Comparison of ENCODE assay signal across 9 cellular contexts in the genomic region with DNA sequence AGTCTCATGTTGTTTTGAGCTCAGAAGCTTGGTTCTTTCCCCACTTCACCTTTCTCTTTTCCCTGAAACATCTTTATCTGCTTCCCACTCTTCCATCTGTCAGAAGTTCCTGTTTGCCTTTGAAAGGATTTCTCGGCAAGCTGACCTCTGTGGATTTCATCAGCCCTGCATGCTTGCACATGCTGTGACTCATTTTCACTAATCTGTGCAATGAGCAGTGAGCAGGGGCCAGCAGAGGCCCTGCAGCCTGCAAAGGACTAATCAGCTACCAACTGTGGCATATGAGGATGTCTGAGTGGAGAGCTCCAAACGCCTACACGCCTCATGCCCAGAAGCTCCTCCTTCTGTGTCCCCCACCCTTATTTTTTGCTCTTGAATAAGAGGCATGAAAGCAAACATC.
DNase-seq lines count a peak whose midpoint lies in the region; ATAC-seq and TF ChIP-seq lines count a peak whose summit lies in the region.
"Had no signal": no experiment of that assay in that cellular context is flagged by ENCODE, and none has a peak within 500 bp of the region (broad histone marks: within the 10 kb centered on the region; RNA-seq: fewer than 3 reads in every experiment).

No MANE protein-coding gene starts in this region.

- ATAC-seq in left cardiac atrium = peak; percentile 70 to 99
- no peak for ATAC-seq in GM21423 (IDR thresholded peaks at IDR 0.05; ENCODE audit: unreplicated experiment)
- ATAC-seq in HG02571 (IDR thresholded peaks at IDR 0.05; ENCODE audit: unreplicated experiment) = no peak
- ATAC-seq: stimulated activated naive B cell treated with anti-CD40 and anti-IgM and Interleukin-4, amounts not matched to agents 10 μg/mL and 1 μg/mL and 100 μg/mL, for 72 hours had no signal

- H3K27ac Mint-ChIP-seq in type B pancreatic cell = no peak overlapping the region
- H3K27ac Mint-ChIP-seq: stimulated activated naive B cell treated with anti-CD40 and anti-IgM and Interleukin-4, amounts not matched to agents 10 μg/mL and 1 μg/mL and 100 μg/mL, for 72 hours had no signal

- TF ChIP-seq CTCF in type B pancreatic cell (conservative IDR thresholded peaks at IDR 0.05) = no peak

- no peak overlapping the region for H3K4me3 ChIP-seq in adipocyte (ENCODE audit: low read length)
- H3K4me3 ChIP-seq: coronary artery had no signal

- no peaks in the 10 kb centered on the region for H3K9me3 ChIP-seq in adipocyte (ENCODE audit: control insufficient read depth, low read length)

- H3K4me1 ChIP-seq in adipocyte (ENCODE audit: control insufficient read depth, insufficient read depth, low read length) = peaks cover 12% of the 10 kb centered on the region

- H3K27me3 Mint-ChIP-seq in type B pancreatic cell = no peaks in the 10 kb centered on the region
- H3K27me3 Mint-ChIP-seq: stimulated activated naive B cell treated with anti-CD40 and anti-IgM and Interleukin-4, amounts not matched to agents 10 μg/mL and 1 μg/mL and 100 μg/mL, for 72 hours had no signal

- H3K4me1 Mint-ChIP-seq in type B pancreatic cell (ENCODE audit: unreplicated experiment) = peaks cover 14% of the 10 kb centered on the region
- H3K4me1 Mint-ChIP-seq: stimulated activated naive B cell treated with anti-CD40 and anti-IgM and Interleukin-4, amounts not matched to agents 10 μg/mL and 1 μg/mL and 100 μg/mL, for 72 hours had no signal

- no peaks in the 10 kb centered on the region for H3K36me3 Mint-ChIP-seq in type B pancreatic cell
- H3K36me3 Mint-ChIP-seq: stimulated activated naive B cell treated with anti-CD40 and anti-IgM and Interleukin-4, amounts not matched to agents 10 μg/mL and 1 μg/mL and 100 μg/mL, for 72 hours had no signal

- peak overlapping the region; percentile 2 for H3K27ac ChIP-seq in temporal lobe (ENCODE audit: low read depth, low read length)
- H3K27ac ChIP-seq: coronary artery had no signal

- H3K9me3 Mint-ChIP-seq in type B pancreatic cell = peaks cover 2% of the 10 kb centered on the region
- H3K9me3 Mint-ChIP-seq: stimulated activated naive B cell treated with anti-CD40 and anti-IgM and Interleukin-4, amounts not matched to agents 10 μg/mL and 1 μg/mL and 100 μg/mL, for 72 hours had no signal

- no peaks in the 10 kb centered on the region for H3K27me3 ChIP-seq in adipocyte (replicated peaks; ENCODE audit: control insufficient read depth, insufficient read depth, low read length)

- peak overlapping the region; percentile 11 for H3K9ac ChIP-seq in adipocyte (ENCODE audit: low read length)

- H3K36me3 ChIP-seq in adipocyte (ENCODE audit: control insufficient read depth, insufficient read depth, low read length, severe bottlenecking) = no peaks in the 10 kb centered on the region

- H3K4me3 Mint-ChIP-seq in type B pancreatic cell = no peak overlapping the region
- H3K4me3 Mint-ChIP-seq: stimulated activated naive B cell treated with anti-CD40 and anti-IgM and Interleukin-4, amounts not matched to agents 10 μg/mL and 1 μg/mL and 100 μg/mL, for 72 hours had no signal

- intact Hi-C loops in left cardiac atrium (cut with DNase I) = no loop called here

- DNase-seq in HS-27A (ENCODE audit: low read depth) (peak; percentile 64), adipocyte (ENCODE audit: low read depth) (peak; percentile 89), left cardiac atrium (peak; percentile 49), type B pancreatic cell (ENCODE audit: extremely low spot score, unreplicated experiment) (no peak)
- DNase-seq: stimulated activated naive B cell treated with anti-CD40 and anti-IgM and Interleukin-4, amounts not matched to agents 10 μg/mL and 1 μg/mL and 100 μg/mL, for 72 hours had no signal

Comparison
In these comparisons a context has a peak if more than half of its experiments do, and no peak if none do; other contexts are left out.
1. ATAC-seq: peak in left cardiac atrium (2 of 2); none in GM21423 (single experiment) and HG02571 (single experiment).